ENCODE assay signal across 6 cellular contexts in genomic region chr22:20956258-20957117, GRCh38. TPM values are rescaled to one million over a fixed set of nuclear protein-coding genes. Genes with fewer than 3 reads are reported as not detected.
DNase-seq lines count a peak whose midpoint lies in the region; ATAC-seq and TF ChIP-seq lines count a peak whose summit lies in the region.

No MANE protein-coding gene starts in this region.

- DNase-seq in cardiac muscle cell (ENCODE audit: low read depth in 1 of 2, low spot score in 1 of 2): peak in 1 of 2 donors; percentile 50
- no peak for DNase-seq in cardiac septum (ENCODE audit: low spot score)
- peak; percentile 58 to 76 for DNase-seq in foreskin keratinocyte
- DNase-seq in upper lobe of right lung: peak; percentile 67
- DNase-seq in activated CD4-positive, alpha-beta T cell treated with anti-CD3 and anti-CD28 coated beads, Interleukin-2, amount 50 U/mL, for 1 hour: no peak

- H3K4me3 ChIP-seq in cardiac muscle cell (peak overlapping the region; percentile 40), upper lobe of right lung (peak overlapping the region; percentile 70)

- TF ChIP-seq CTCF in cardiac muscle cell (IDR thresholded peaks at IDR 0.05; ENCODE audit: low read depth, low read length) (peak; percentile 20), foreskin keratinocyte (conservative IDR thresholded peaks at IDR 0.05) (peak; percentile 59), upper lobe of right lung (IDR thresholded peaks at IDR 0.05) (no peak)

- H3K9me3 ChIP-seq in cardiac muscle cell (ENCODE audit: low read depth): no peaks in the 10 kb centered on the region
- H3K9me3 ChIP-seq in upper lobe of right lung: no peaks in the 10 kb centered on the region

- H3K4me1 ChIP-seq in cardiac muscle cell (ENCODE audit: low read depth) (peaks cover 19% of the 10 kb centered on the region), foreskin keratinocyte (peaks cover 17% of the 10 kb centered on the region), upper lobe of right lung (peaks cover 14% of the 10 kb centered on the region)

- intact Hi-C loops in cardiac septum (cut with DNase I): no loop called here
- intact Hi-C loops in upper lobe of right lung (cut with DNase I): no loop called here

- H3K27ac ChIP-seq in cardiac muscle cell: no peak overlapping the region
- H3K27ac ChIP-seq in foreskin keratinocyte: peak overlapping the region; percentile 49
- peak overlapping the region; percentile 58 for H3K27ac ChIP-seq in upper lobe of right lung

- peaks cover 15% of the 10 kb centered on the region for H3K36me3 ChIP-seq in cardiac muscle cell
- peaks cover 16% of the 10 kb centered on the region for H3K36me3 ChIP-seq in upper lobe of right lung

- ATAC-seq in foreskin keratinocyte (peak; percentile 54), upper lobe of right lung (peak; percentile 34), HG03520 (IDR thresholded peaks at IDR 0.05; ENCODE audit: unreplicated experiment) (no peak)

- H3K27me3 ChIP-seq in cardiac muscle cell (peaks cover 15% of the 10 kb centered on the region), foreskin keratinocyte (no peaks in the 10 kb centered on the region), upper lobe of right lung (no peaks in the 10 kb centered on the region)

RNA-seq across cellular contexts. Expression of gene AIFM3, which starts 10.6 kb away (rescaled TPM):
- total RNA-seq in cardiac muscle cell: 2.0 and 4.8 TPM in 2 replicates
- polyA plus RNA-seq in cardiac muscle cell: 0.67 and 0.87 TPM in 2 replicates
- 0.54 TPM for total RNA-seq in cardiac septum
- 0.78 and 1.5 TPM in 2 replicates for total RNA-seq in foreskin keratinocyte
- 0.74 and 1.7 TPM in 2 replicates for polyA plus RNA-seq in foreskin keratinocyte
- 5.7 TPM for total RNA-seq in upper lobe of right lung

RNA-seq across cellular contexts. Expression of gene LZTR1, which starts 25.6 kb away (rescaled TPM):
- total RNA-seq in cardiac muscle cell (50.8 and 62.6 TPM in 2 replicates), cardiac septum (33.0 TPM), foreskin keratinocyte (37.8 and 39.9 TPM in 2 replicates), upper lobe of right lung (56.7 TPM)
- polyA plus RNA-seq in cardiac muscle cell (41.7 and 60.9 TPM in 2 replicates), foreskin keratinocyte (25.2 and 26.2 TPM in 2 replicates)

RNA-seq across cellular contexts. Expression of gene CRKL, which starts 39.3 kb away (rescaled TPM):
- 74.3 and 80.9 TPM in 2 replicates for total RNA-seq in cardiac muscle cell
- polyA plus RNA-seq in cardiac muscle cell: 42.4 and 60.1 TPM in 2 replicates
- total RNA-seq in cardiac septum: 55.5 TPM
- 63.4 and 64.7 TPM in 2 replicates for total RNA-seq in foreskin keratinocyte
- 18.0 and 22.1 TPM in 2 replicates for polyA plus RNA-seq in foreskin keratinocyte
- 60.8 TPM for total RNA-seq in upper lobe of right lung

RNA-seq across cellular contexts. Expression of gene THAP7, which starts 45.4 kb away (rescaled TPM):
- total RNA-seq in cardiac muscle cell (61.1 and 69.8 TPM in 2 replicates), cardiac septum (18.2 TPM), foreskin keratinocyte (24.2 and 25.0 TPM in 2 replicates), upper lobe of right lung (22.0 TPM)
- polyA plus RNA-seq in cardiac muscle cell (47.5 and 49.7 TPM in 2 replicates), foreskin keratinocyte (34.4 and 36.5 TPM in 2 replicates)

RNA-seq across cellular contexts. Expression of gene P2RX6, which starts 58.5 kb away (rescaled TPM):
- total RNA-seq in cardiac muscle cell (8.6 and 11.8 TPM in 2 replicates), cardiac septum (5.4 TPM), foreskin keratinocyte (0.21 and 0.24 TPM in 2 replicates), upper lobe of right lung (2.2 TPM)
- polyA plus RNA-seq in cardiac muscle cell (7.9 and 8.9 TPM in 2 replicates), foreskin keratinocyte (0.21 and 0.38 TPM in 2 replicates)

Comparison
In these comparisons a context has a peak if more than half of its experiments do, and no peak if none do; other contexts are left out.
1. DNase-seq: peak in foreskin keratinocyte (2 of 2) and upper lobe of right lung (single experiment); none in cardiac septum (single experiment) and activated CD4-positive, alpha-beta T cell treated with anti-CD3 and anti-CD28 coated beads, Interleukin-2, amount 50 U/mL, for 1 hour (single experiment).